9 cellular contexts compared by ENCODE assay signal in genomic region chr6:33103776-33104175, GRCh38. TPM values are rescaled to one million over a fixed set of nuclear protein-coding genes. Genes with fewer than 3 reads are reported as not detected.
"Had no signal": no experiment of that assay in that cellular context is flagged by ENCODE, and none has a peak within 500 bp of the region (broad histone marks: within the 10 kb centered on the region; RNA-seq: fewer than 3 reads in every experiment).

No MANE protein-coding gene starts in this region.

- H3K4me2 ChIP-seq: KMS-11 had no signal

- DNase-seq: IMR-90, KBM-7, KG1 had no signal

- H3K4me3 Mint-ChIP-seq: IgD-negative memory B cell had no signal

- H3K9ac ChIP-seq: KMS-11 had no signal

- H3K27ac ChIP-seq: HL-60, KMS-11 had no signal

- ATAC-seq: HepG2, K562 had no signal

- H3K4me3 ChIP-seq: K562 had no signal

RNA-seq across cellular contexts. Expression of gene HLA-DPB1, which starts 28.0 kb away (rescaled TPM):
- total RNA-seq: HepG2, HT-29 had no signal

RNA-seq across cellular contexts. Expression of gene HLA-DPA1, which starts 30.3 kb away (rescaled TPM):
- total RNA-seq: HepG2, HT-29, IMR-90 had no signal
